15 cellular contexts compared by ENCODE assay signal in the genomic region with DNA sequence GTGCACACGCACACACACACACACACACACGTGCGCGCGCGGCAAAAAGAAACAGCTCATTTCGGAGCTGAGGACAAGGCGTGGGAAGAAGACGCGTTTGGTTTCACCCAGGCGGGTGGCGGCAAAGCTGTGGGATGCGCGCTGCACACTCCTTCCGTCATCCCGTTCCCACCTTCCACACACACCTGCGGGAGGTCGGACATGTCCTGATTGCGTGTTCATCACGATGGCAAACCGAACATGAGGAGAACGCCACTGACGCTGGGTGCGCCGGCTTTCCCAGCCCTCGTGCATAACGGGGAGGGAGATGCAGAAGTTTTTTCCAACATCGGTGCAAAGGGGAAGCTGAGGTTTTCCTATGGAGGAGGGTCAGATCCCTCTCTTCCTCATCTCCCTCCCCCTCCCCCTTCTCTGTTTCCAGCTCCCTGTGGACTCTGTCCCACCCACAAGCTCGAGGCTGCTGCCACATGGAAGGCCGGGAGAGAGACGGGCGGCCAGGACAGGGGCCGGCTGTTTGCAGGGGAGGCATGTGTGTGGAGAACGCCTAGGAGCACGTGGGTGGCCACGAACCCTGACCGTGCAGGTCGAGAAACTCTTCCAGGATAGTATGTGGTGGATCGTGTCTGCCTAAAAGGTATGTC. TPM values are rescaled to one million over a fixed set of nuclear protein-coding genes. Genes with fewer than 3 reads are reported as not detected.
A peak's percentile ranks its signal among the peaks of the same experiment; 100 is the strongest.
DNase-seq lines count a peak whose midpoint lies in the region; ATAC-seq and TF ChIP-seq lines count a peak whose summit lies in the region.
"Had no signal": no experiment of that assay in that cellular context is flagged by ENCODE, and none has a peak within 500 bp of the region (broad histone marks: within the 10 kb centered on the region; RNA-seq: fewer than 3 reads in every experiment).

No MANE protein-coding gene starts in this region.

- no peak overlapping the region for H3K27ac Mint-ChIP-seq in chondrocyte (ENCODE audit: unreplicated experiment)
- H3K27ac Mint-ChIP-seq in naive thymus-derived CD4-positive, alpha-beta T cell, result peak overlapping the region in 8 of 9 donors; percentile 72 to 93 (median 90)

- POLR2A ChIA-PET in naive thymus-derived CD4-positive, alpha-beta T cell (lab: Charles Lee), result no interaction called here

- TF ChIP-seq CTCF in chondrocyte (IDR thresholded peaks at IDR 0.05), result no peak

- no peak overlapping the region for H3K4me3 ChIP-seq in naive thymus-derived CD4-positive, alpha-beta T cell (ENCODE audit: low read length)
- H3K4me3 ChIP-seq: hepatocyte, K562 had no signal

- H3K27ac ChIP-seq in naive thymus-derived CD4-positive, alpha-beta T cell (ENCODE audit: low read depth, low read length), result no peak overlapping the region

- in situ Hi-C loops in KBM-7 (cut with MboI; ENCODE audit: low pct_unique_long_range_greater_than_20kb, low sequenced_read_pairs) (no loop called here), G401 (cut with HindIII; ENCODE audit: low sequenced_read_pairs) (no loop called here)

- peaks cover 0 to 13% (median 8%) of the 10 kb centered on the region in 3 experiments for H3K36me3 ChIP-seq in naive thymus-derived CD4-positive, alpha-beta T cell (ENCODE audit: control insufficient read depth in 2 of 3, insufficient read depth in 3 of 3, low read length in 3 of 3)

- no peaks in the 10 kb centered on the region for H3K27me3 Mint-ChIP-seq in chondrocyte (ENCODE audit: low read depth)
- no peaks in the 10 kb centered on the region for H3K27me3 Mint-ChIP-seq in naive thymus-derived CD4-positive, alpha-beta T cell

- no peaks in the 10 kb centered on the region for H3K27me3 ChIP-seq in naive thymus-derived CD4-positive, alpha-beta T cell (ENCODE audit: control insufficient read depth in 2 of 2, insufficient read depth in 2 of 2, low read length in 2 of 2)
- H3K27me3 ChIP-seq: dorsolateral prefrontal cortex, hepatocyte had no signal

- H3K9me3 Mint-ChIP-seq in chondrocyte (ENCODE audit: low read depth), result no peaks in the 10 kb centered on the region
- peaks cover 0 to 2% (median 0%) of the 10 kb centered on the region in 11 donors for H3K9me3 Mint-ChIP-seq in naive thymus-derived CD4-positive, alpha-beta T cell
- H3K9me3 Mint-ChIP-seq: neural crest cell had no signal

- intact Hi-C loops in naive thymus-derived CD4-positive, alpha-beta T cell (cut with micrococcal nuclease), result no loop called here

- DNase-seq in CD1c-positive myeloid dendritic cell (ENCODE audit: extremely low spot score) (peak; percentile 75), KBM-7 (peak; percentile 57), chondrocyte (ENCODE audit: low spot score) (peak; percentile 82), A172 (ENCODE audit: low spot score) (no peak), cerebellum (ENCODE audit: low spot score) (no peak), G401 (ENCODE audit: low spot score) (no peak)
- DNase-seq in naive thymus-derived CD4-positive, alpha-beta T cell, result no peak
- DNase-seq: dorsolateral prefrontal cortex; NCI-H510A treated with DMSO at 0.1 percent for 48 hours; stimulated activated CD4-positive, alpha-beta T cell treated with anti-CD3 and anti-CD28 coated beads, Interleukin-2, amount 100 ng/mL, for 24 hours; substantia nigra had no signal

- H3K9me3 ChIP-seq in naive thymus-derived CD4-positive, alpha-beta T cell (ENCODE audit: control insufficient read depth in 2 of 3, low read length in 3 of 3), result no peaks in the 10 kb centered on the region

- peaks cover 39 to 56% of the 10 kb centered on the region in 2 donors for H3K4me1 ChIP-seq in naive thymus-derived CD4-positive, alpha-beta T cell (ENCODE audit: control insufficient read depth in 2 of 2, insufficient read depth in 2 of 2, low read length in 2 of 2)

- peaks cover 68% of the 10 kb centered on the region for H3K4me1 Mint-ChIP-seq in chondrocyte (ENCODE audit: low read depth)
- H3K4me1 Mint-ChIP-seq in naive thymus-derived CD4-positive, alpha-beta T cell, result peaks cover 70 to 97% (median 96%) of the 10 kb centered on the region in 7 donors

- H3K4me3 Mint-ChIP-seq in chondrocyte (ENCODE audit: unreplicated experiment), result no peak overlapping the region
- peak overlapping the region in 9 of 10 donors; percentile 23 to 71 (median 55) for H3K4me3 Mint-ChIP-seq in naive thymus-derived CD4-positive, alpha-beta T cell
- H3K4me3 Mint-ChIP-seq: neural crest cell had no signal

- H3K36me3 Mint-ChIP-seq in chondrocyte (ENCODE audit: low read depth), result no peaks in the 10 kb centered on the region
- peaks cover 0 to 28% (median 12%) of the 10 kb centered on the region in 5 donors for H3K36me3 Mint-ChIP-seq in naive thymus-derived CD4-positive, alpha-beta T cell

- CTCF ChIA-PET in naive thymus-derived CD4-positive, alpha-beta T cell (lab: Charles Lee), result no interaction called here

- ATAC-seq in naive thymus-derived CD4-positive, alpha-beta T cell, result no peak
- no peak for ATAC-seq in HG03354 (IDR thresholded peaks at IDR 0.05; ENCODE audit: poor library complexity, severe bottlenecking, unreplicated experiment)
- ATAC-seq: K562 had no signal

RNA-seq across cellular contexts. Expression of a gene that starts 20.3 kb away (rescaled TPM):
- total RNA-seq in chondrocyte (8.3 to 15.9 TPM (median 14.0 TPM) in 3 replicates), cerebellum (22.5 TPM)
- 100 to 1,000 TPM in 3 of 5 experiments, 10 to 100 TPM in 2; 88.3 to 152 (median 116) TPM for total RNA-seq in naive thymus-derived CD4-positive, alpha-beta T cell
- polyA plus RNA-seq in naive thymus-derived CD4-positive, alpha-beta T cell, result 100 to 1,000 TPM in 1 of 2 donors, 10 to 100 TPM in 1; 96.4 to 107 TPM
- not detected in 2 replicates for total RNA-seq in A172 (2014; rRNA removed; shearing (Covaris generic))
- total RNA-seq in G401 (2014; rRNA removed; shearing (Covaris generic)), result 1.3 and 3.4 TPM in 2 replicates
- polyA plus RNA-seq: K562 had no signal

Comparison
In these comparisons a context has a peak if more than half of its experiments do, and no peak if none do; other contexts are left out.
1. DNase-seq: peak in CD1c-positive myeloid dendritic cell (single experiment), KBM-7 (single experiment) and chondrocyte (single experiment); none in naive thymus-derived CD4-positive, alpha-beta T cell (0 of 9), A172 (single experiment), cerebellum (single experiment) and G401 (single experiment).